Comparison of ENCODE assay signal across 24 cellular contexts in the genomic region with DNA sequence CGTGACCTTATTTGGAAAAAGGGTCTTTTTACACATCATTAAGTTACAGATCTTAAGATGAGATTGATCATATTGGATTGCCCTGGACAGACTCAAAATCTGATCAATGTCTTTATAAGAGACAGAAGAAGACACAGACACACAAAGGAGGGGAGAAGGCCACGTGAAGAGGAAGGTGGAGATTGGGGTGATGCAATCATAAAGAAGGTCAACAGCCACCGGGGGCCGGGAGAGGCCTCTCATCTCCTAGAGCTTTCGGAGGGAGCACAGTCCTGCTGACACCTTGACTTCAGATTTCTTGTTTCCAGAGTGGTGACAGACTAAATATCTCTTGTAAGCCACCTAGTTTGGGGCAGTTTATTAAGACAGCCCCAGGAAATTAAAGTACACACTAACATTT.
"Had no signal": no experiment of that assay in that cellular context is flagged by ENCODE, and none has a peak within 500 bp of the region (broad histone marks: within the 10 kb centered on the region; RNA-seq: fewer than 3 reads in every experiment).

No MANE protein-coding gene starts in this region.

- ATAC-seq: activated CD4-positive, alpha-beta T cell treated with anti-CD3 and anti-CD28 coated beads for 36 hours; activated CD8-positive, alpha-beta T cell treated with anti-CD3 and anti-CD28 coated beads, Interleukin-2, amount 10 ng/mL, durations not matched to agents 7 days and 5 days; activated T-cell treated with anti-CD3 and anti-CD28 coated beads, Interleukin-2, amount 50 U/mL, for 4 hours; activated T-helper 17 cell treated with anti-CD3 and anti-CD28 coated beads, Interleukin-2, amount 50 U/mL, for 72 hours; esophagus mucosa had no signal

- H3K4me3 ChIP-seq: coronary artery, dorsolateral prefrontal cortex had no signal

- FAIRE-seq: astrocyte, bronchial epithelial cell, frontal cortex had no signal

- H3K36me3 ChIP-seq: brain microvascular endothelial cell had no signal

- DNase-seq: activated CD4-positive, alpha-beta memory T cell treated with anti-CD3 and anti-CD28 coated beads for 36 hours; activated CD4-positive, alpha-beta T cell treated with anti-CD3 and anti-CD28 coated beads for 36 hours; activated CD4-positive, alpha-beta T cell treated with anti-CD3 and anti-CD28 coated beads, Interleukin-2, amount 10 ng/mL, durations not matched to agents 24 days and 14 days; activated CD4-positive, CD25-positive, alpha-beta regulatory T cell; activated CD4-positive, CD25-positive, alpha-beta regulatory T cell treated with anti-CD3 and anti-CD28 coated beads, Interleukin-2, amount 50 U/mL, for 72 hours; activated CD8-positive, alpha-beta T cell treated with anti-CD3 and anti-CD28 coated beads, Interleukin-2, amount 10 ng/mL, durations not matched to agents 7 days and 5 days; activated effector memory CD4-positive, alpha-beta T cell treated with Interleukin-2 at 50 U/mL for 16 hours; activated gamma-delta T cell treated with Interleukin-2 at 50 U/mL for 16 hours; activated naive CD4-positive, alpha-beta T cell treated with anti-CD3 and anti-CD28 coated beads, Interleukin-2, amount 50 U/mL, for 16 hours; activated naive CD4-positive, alpha-beta T cell treated with Interleukin-2 at 50 U/mL for 16 hours; activated T-cell treated with anti-CD3 and anti-CD28 coated beads, Interleukin-2, amount 50 U/mL, for 4 hours; amniotic stem cell; anterior cingulate cortex; brain microvascular endothelial cell; dorsolateral prefrontal cortex; effector memory CD4-positive, alpha-beta T cell; foreskin fibroblast; T-helper 2 cell had no signal

- H3K27me3 ChIP-seq: brain microvascular endothelial cell had no signal

- H3K27ac ChIP-seq: brain microvascular endothelial cell, coronary artery, dorsolateral prefrontal cortex had no signal
